15 cellular contexts compared by ENCODE assay signal in genomic region chr19:50994129-50994528, GRCh38. TPM values are rescaled to one million over a fixed set of nuclear protein-coding genes. Genes with fewer than 3 reads are reported as not detected.
A peak's percentile ranks its signal among the peaks of the same experiment; 100 is the strongest.
DNase-seq lines count a peak whose midpoint lies in the region; ATAC-seq lines count a peak whose summit lies in the region.
"Had no signal": no experiment of that assay in that cellular context is flagged by ENCODE, and none has a peak within 500 bp of the region (broad histone marks: within the 10 kb centered on the region; RNA-seq: fewer than 3 reads in every experiment).

No MANE protein-coding gene starts in this region.

- no peak for ATAC-seq in activated CD4-positive, CD25-positive, alpha-beta regulatory T cell treated with anti-CD3 and anti-CD28 coated beads, Interleukin-2, amount 50 U/mL, for 24 hours
- ATAC-seq in HG03108 (IDR thresholded peaks at IDR 0.05; ENCODE audit: unreplicated experiment) = no peak
- ATAC-seq in HG03342 (IDR thresholded peaks at IDR 0.05; ENCODE audit: unreplicated experiment) = no peak
- ATAC-seq: activated T-helper 17 cell treated with anti-CD3 and anti-CD28 coated beads, Interleukin-2, amount 50 U/mL, for 72 hours; natural killer cell treated with Interleukin-12 subunit alpha and Interleukin-12 subunit beta and Interleukin-15 and Interleukin-18, amount 100 ng/mL, for 72 hours had no signal

- peak; percentile 35 for DNase-seq in activated CD4-positive, CD25-positive, alpha-beta regulatory T cell treated with anti-CD3 and anti-CD28 coated beads, Interleukin-2, amount 50 U/mL, for 72 hours
- DNase-seq in RKO (ENCODE audit: low spot score) = peak; percentile 45
- peak; percentile 18 for DNase-seq in mesenteric fat pad (ENCODE audit: low spot score)
- DNase-seq: amygdala, colonic mucosa, esophagus squamous epithelium, NCI-H345, Peyer's patch, trophoblast cell had no signal

RNA-seq across cellular contexts. Expression of gene KLK8, which starts 7.3 kb away (rescaled TPM):
- total RNA-seq in mesenteric fat pad = not detected
- total RNA-seq: activated T-helper 17 cell treated with anti-CD3 and anti-CD28 coated beads, Interleukin-2, amount 50 U/mL, for 72 hours; colonic mucosa; liver; natural killer cell treated with Interleukin-12 subunit alpha and Interleukin-12 subunit beta and Interleukin-15 and Interleukin-18, amount 100 ng/mL, for 72 hours; Peyer's patch had no signal

RNA-seq across cellular contexts. Expression of gene KLK7, which starts 10.4 kb away (rescaled TPM):
- not detected for total RNA-seq in mesenteric fat pad
- total RNA-seq: activated T-helper 17 cell treated with anti-CD3 and anti-CD28 coated beads, Interleukin-2, amount 50 U/mL, for 72 hours; colonic mucosa; liver; natural killer cell treated with Interleukin-12 subunit alpha and Interleukin-12 subunit beta and Interleukin-15 and Interleukin-18, amount 100 ng/mL, for 72 hours had no signal

RNA-seq across cellular contexts. Expression of gene KLK6, which starts 24.7 kb away (rescaled TPM):
- total RNA-seq in mesenteric fat pad = not detected
- total RNA-seq: activated T-helper 17 cell treated with anti-CD3 and anti-CD28 coated beads, Interleukin-2, amount 50 U/mL, for 72 hours; colonic mucosa; liver; natural killer cell treated with Interleukin-12 subunit alpha and Interleukin-12 subunit beta and Interleukin-15 and Interleukin-18, amount 100 ng/mL, for 72 hours; Peyer's patch had no signal

RNA-seq across cellular contexts. Expression of gene KLK10, which starts 25.4 kb away (rescaled TPM):
- total RNA-seq in mesenteric fat pad = not detected
- total RNA-seq: activated T-helper 17 cell treated with anti-CD3 and anti-CD28 coated beads, Interleukin-2, amount 50 U/mL, for 72 hours; liver; natural killer cell treated with Interleukin-12 subunit alpha and Interleukin-12 subunit beta and Interleukin-15 and Interleukin-18, amount 100 ng/mL, for 72 hours had no signal

RNA-seq across cellular contexts. Expression of gene KLK11, which starts 32.3 kb away (rescaled TPM):
- not detected for total RNA-seq in mesenteric fat pad
- total RNA-seq: activated T-helper 17 cell treated with anti-CD3 and anti-CD28 coated beads, Interleukin-2, amount 50 U/mL, for 72 hours; natural killer cell treated with Interleukin-12 subunit alpha and Interleukin-12 subunit beta and Interleukin-15 and Interleukin-18, amount 100 ng/mL, for 72 hours had no signal
